Comparison of ENCODE assay signal across 12 cellular contexts in the genomic region with DNA sequence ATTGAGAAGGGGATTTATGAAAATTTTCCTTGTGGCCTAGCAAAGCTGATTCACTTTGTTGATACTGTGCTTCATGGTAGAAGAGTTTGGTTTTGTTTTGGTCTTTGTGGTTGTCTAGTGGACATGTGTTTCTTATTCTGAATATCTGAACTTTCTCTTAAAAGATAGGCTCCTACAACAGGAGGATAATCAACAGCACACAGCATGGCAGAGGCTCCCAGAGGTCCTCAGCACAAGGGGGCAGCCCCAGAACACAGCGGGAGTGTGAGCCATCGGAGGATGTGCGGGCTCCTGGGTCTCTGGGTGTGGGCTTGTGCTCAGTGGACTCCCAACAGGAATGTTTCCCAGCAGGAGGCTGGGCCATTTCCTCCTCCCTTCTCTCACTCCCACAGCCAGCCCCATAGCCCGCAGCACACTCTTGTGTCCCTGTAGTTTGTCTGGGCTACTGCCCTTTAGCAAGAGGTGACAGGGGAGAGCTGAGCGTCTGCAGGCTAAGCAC.
DNase-seq lines count a peak whose midpoint lies in the region; ATAC-seq, FAIRE-seq and TF ChIP-seq lines count a peak whose summit lies in the region.
"Had no signal": no experiment of that assay in that cellular context is flagged by ENCODE, and none has a peak within 500 bp of the region (broad histone marks: within the 10 kb centered on the region; RNA-seq: fewer than 3 reads in every experiment).

No MANE protein-coding gene starts in this region.

- no peaks in the 10 kb centered on the region for H3K36me3 Mint-ChIP-seq in activated CD8-positive, alpha-beta memory T cell treated with anti-CD3 and anti-CD28 coated beads, Interleukin-2, amount 10 ng/mL, durations not matched to agents 7 days and 5 days
- H3K36me3 Mint-ChIP-seq in astrocyte (ENCODE audit: low read depth, unreplicated experiment), result peaks cover 23% of the 10 kb centered on the region

- H3K4me1 Mint-ChIP-seq in activated CD8-positive, alpha-beta memory T cell treated with anti-CD3 and anti-CD28 coated beads, Interleukin-2, amount 10 ng/mL, durations not matched to agents 7 days and 5 days, result peaks cover 47% of the 10 kb centered on the region
- H3K4me1 Mint-ChIP-seq in astrocyte (ENCODE audit: low read depth, unreplicated experiment), result peaks cover 50% of the 10 kb centered on the region

- TF ChIP-seq CTCF in astrocyte (IDR thresholded peaks at IDR 0.05; ENCODE audit: insufficient read depth, low read depth, low read length) (no peak), RWPE1 (conservative IDR thresholded peaks at IDR 0.05; ENCODE audit: low read depth) (no peak)

- no peak for DNase-seq in activated CD8-positive, alpha-beta memory T cell treated with anti-CD3 and anti-CD28 coated beads, Interleukin-2, amount 10 ng/mL, durations not matched to agents 7 days and 5 days
- DNase-seq in activated CD8-positive, alpha-beta memory T cell treated with anti-CD3 and anti-CD28 coated beads, Interleukin-2, amount 50 U/mL, for 4 hours, result no peak
- DNase-seq in astrocyte (ENCODE audit: low read depth) (peak; percentile 74), iris pigment epithelial cell (ENCODE audit: low read depth) (peak; percentile 77), mesenteric fat pad (ENCODE audit: low spot score) (no peak), RWPE1 (ENCODE audit: low spot score) (no peak)
- DNase-seq: NCI-H1092 had no signal

- peak overlapping the region; percentile 69 for H3K9ac ChIP-seq in astrocyte (ENCODE audit: low read length)

- peak overlapping the region; percentile 53 for H3K4me2 ChIP-seq in astrocyte (ENCODE audit: low read length)
- H3K4me2 ChIP-seq: A549 had no signal

- H3K27ac ChIP-seq in astrocyte (ENCODE audit: low read depth, low read length), result peak overlapping the region; percentile 95
- H3K27ac ChIP-seq in temporal lobe (ENCODE audit: low read depth, low read length), result peak overlapping the region; percentile 63
- no peak overlapping the region for H3K27ac ChIP-seq in RWPE1
- H3K27ac ChIP-seq: A549 had no signal

- H3K4me3 ChIP-seq in astrocyte (ENCODE audit: insufficient read depth, low read depth, low read length), result peak overlapping the region; percentile 1
- H3K4me3 ChIP-seq: A549 had no signal

- peaks cover 83% of the 10 kb centered on the region for H3K4me1 ChIP-seq in astrocyte (ENCODE audit: insufficient read depth, low read length)
- H3K4me1 ChIP-seq: A549 had no signal

- H3K9me3 ChIP-seq in astrocyte (ENCODE audit: insufficient read depth, low read depth, low read length), result no peaks in the 10 kb centered on the region
- H3K9me3 ChIP-seq: A549 had no signal

- FAIRE-seq in astrocyte (lab: Jason Lieb, UNC), result no peak
- FAIRE-seq: A549, GM18507 had no signal

- H3K27me3 ChIP-seq in astrocyte (ENCODE audit: insufficient read depth, low read length), result no peaks in the 10 kb centered on the region

- ATAC-seq in activated CD8-positive, alpha-beta memory T cell treated with anti-CD3 and anti-CD28 coated beads, Interleukin-2, amount 10 ng/mL, durations not matched to agents 7 days and 5 days, result no peak
- no peak for ATAC-seq in HG03460 (IDR thresholded peaks at IDR 0.05; ENCODE audit: unreplicated experiment)

- peaks cover 78% of the 10 kb centered on the region for H3K79me2 ChIP-seq in astrocyte (ENCODE audit: insufficient read depth, low read length)

- peak overlapping the region; percentile 29 for H3K27ac Mint-ChIP-seq in activated CD8-positive, alpha-beta memory T cell treated with anti-CD3 and anti-CD28 coated beads, Interleukin-2, amount 10 ng/mL, durations not matched to agents 7 days and 5 days
- H3K27ac Mint-ChIP-seq in astrocyte (ENCODE audit: unreplicated experiment), result peak overlapping the region; percentile 93
- H3K27ac Mint-ChIP-seq: T-helper 1 cell treated with Interleukin-12 subunit alpha and Interleukin-12 subunit beta and Interleukin-4 antibody, amounts not matched to agents 30 μg/mL and 1 μg/mL, for 36 hours had no signal

- H3K4me3 Mint-ChIP-seq in activated CD8-positive, alpha-beta memory T cell treated with anti-CD3 and anti-CD28 coated beads, Interleukin-2, amount 10 ng/mL, durations not matched to agents 7 days and 5 days, result no peak overlapping the region
- peak overlapping the region; percentile 55 for H3K4me3 Mint-ChIP-seq in astrocyte (ENCODE audit: unreplicated experiment)
- H3K4me3 Mint-ChIP-seq: T-helper 1 cell treated with Interleukin-12 subunit alpha and Interleukin-12 subunit beta and Interleukin-4 antibody, amounts not matched to agents 30 μg/mL and 1 μg/mL, for 36 hours had no signal

- H4K20me1 ChIP-seq in astrocyte (ENCODE audit: insufficient read depth, low read length), result peaks cover 75% of the 10 kb centered on the region

- peaks cover 61% of the 10 kb centered on the region for H3K36me3 ChIP-seq in astrocyte (ENCODE audit: insufficient read depth, low read length)

- peaks cover 4% of the 10 kb centered on the region for H3K27me3 Mint-ChIP-seq in activated CD8-positive, alpha-beta memory T cell treated with anti-CD3 and anti-CD28 coated beads, Interleukin-2, amount 10 ng/mL, durations not matched to agents 7 days and 5 days
- no peaks in the 10 kb centered on the region for H3K27me3 Mint-ChIP-seq in astrocyte (ENCODE audit: low read depth, unreplicated experiment)

- POLR2A ChIA-PET in RWPE1 (lab: Yijun Ruan, JAX; ENCODE audit: low non-redundant PET), result no interaction called here

- H2AFZ ChIP-seq in astrocyte (ENCODE audit: low read depth, low read length), result no peak overlapping the region

- CTCF ChIA-PET in activated CD8-positive, alpha-beta memory T cell treated with anti-CD3 and anti-CD28 coated beads, Interleukin-2, amount 10 ng/mL, durations not matched to agents 7 days and 5 days (lab: Charles Lee), result interaction anchor here (0.6 to 1.8 kb wide), 5 partner anchors 9 to 231 kb away, joined by 3 to 7 read pairs (median 4); no protein-coding TSS in a partner anchor
- CTCF ChIA-PET in RWPE1 (lab: Yijun Ruan, JAX), result interaction anchor here (1.1 kb wide), 1 partner anchor 231 kb away, joined by 3 read pairs; no protein-coding TSS in a partner anchor

- no peaks in the 10 kb centered on the region for H3K9me3 Mint-ChIP-seq in activated CD8-positive, alpha-beta memory T cell treated with anti-CD3 and anti-CD28 coated beads, Interleukin-2, amount 10 ng/mL, durations not matched to agents 7 days and 5 days (ENCODE audit: low read depth)
- no peaks in the 10 kb centered on the region for H3K9me3 Mint-ChIP-seq in astrocyte (ENCODE audit: unreplicated experiment)
- H3K9me3 Mint-ChIP-seq: T-helper 1 cell treated with Interleukin-12 subunit alpha and Interleukin-12 subunit beta and Interleukin-4 antibody, amounts not matched to agents 30 μg/mL and 1 μg/mL, for 36 hours had no signal

Comparison
In these comparisons a context has a peak if more than half of its experiments do, and no peak if none do; other contexts are left out.
1. DNase-seq: peak in astrocyte (single experiment) and iris pigment epithelial cell (single experiment); none in activated CD8-positive, alpha-beta memory T cell treated with anti-CD3 and anti-CD28 coated beads, Interleukin-2, amount 10 ng/mL, durations not matched to agents 7 days and 5 days (single experiment), activated CD8-positive, alpha-beta memory T cell treated with anti-CD3 and anti-CD28 coated beads, Interleukin-2, amount 50 U/mL, for 4 hours (single experiment), mesenteric fat pad (single experiment) and RWPE1 (single experiment).